In the genomic region with DNA sequence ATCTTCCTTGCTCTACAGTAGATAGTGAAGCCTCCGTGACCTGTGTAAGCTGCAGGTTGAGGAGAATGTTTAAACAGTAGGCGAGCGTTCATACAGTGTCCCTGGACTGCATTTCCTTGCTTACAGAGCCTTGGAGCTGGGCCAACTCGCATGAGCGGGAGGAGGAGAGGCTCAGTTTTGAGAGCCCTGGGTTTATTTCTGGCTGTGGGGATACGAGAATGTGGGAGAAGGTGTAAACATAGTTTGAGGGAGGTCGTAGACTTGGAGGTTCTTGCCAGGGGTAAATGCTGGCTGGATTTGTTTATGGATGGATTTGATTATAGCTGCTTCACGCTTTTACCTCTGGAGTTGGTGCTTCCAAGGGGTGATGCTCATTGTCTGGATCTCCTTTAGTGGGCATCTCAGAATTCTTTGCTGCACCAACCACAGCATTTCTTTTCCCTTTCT, we compare ENCODE assay signal across 9 cellular contexts. TPM values are rescaled to one million over a fixed set of nuclear protein-coding genes. Genes with fewer than 3 reads are reported as not detected.
DNase-seq lines count a peak whose midpoint lies in the region; ATAC-seq and TF ChIP-seq lines count a peak whose summit lies in the region.
"Had no signal": no experiment of that assay in that cellular context is flagged by ENCODE, and none has a peak within 500 bp of the region (broad histone marks: within the 10 kb centered on the region; RNA-seq: fewer than 3 reads in every experiment).

No MANE protein-coding gene starts in this region.

- H3K27me3 ChIP-seq in lung (ENCODE audit: control insufficient read depth, insufficient read depth) = no peaks in the 10 kb centered on the region
- no peaks in the 10 kb centered on the region for H3K27me3 ChIP-seq in uterus

- intact Hi-C loops in uterus (cut with DNase I; ENCODE audit: low total_unique reads) = no loop called here

- H3K4me3 ChIP-seq in lung = no peak overlapping the region
- no peak overlapping the region for H3K4me3 ChIP-seq in uterus

- WGBS in lung, 2 donors = 24 to 25% methylated on average over 8 of the region's 8 CpGs

- TF ChIP-seq POLR2A in uterus (IDR thresholded peaks at IDR 0.05) = no peak

- H3K36me3 ChIP-seq in lung (ENCODE audit: control insufficient read depth in 2 of 2, insufficient read depth in 2 of 2, low read length in 2 of 2) = peaks cover 3 to 6% of the 10 kb centered on the region in 2 donors
- no peaks in the 10 kb centered on the region for H3K36me3 ChIP-seq in uterus

- H3K4me1 ChIP-seq in lung (ENCODE audit: control insufficient read depth in 2 of 2, insufficient read depth in 2 of 2, low read length in 2 of 2) = peaks cover 22 to 43% of the 10 kb centered on the region in 2 donors
- peaks cover 3 to 16% of the 10 kb centered on the region in 2 donors for H3K4me1 ChIP-seq in uterus

- peaks cover 0 to 3% of the 10 kb centered on the region in 2 donors for H3K9me3 ChIP-seq in lung (ENCODE audit: control insufficient read depth in 2 of 2, insufficient read depth in 1 of 2, low read length in 1 of 2)
- H3K9me3 ChIP-seq in uterus = no peaks in the 10 kb centered on the region

- TF ChIP-seq CTCF in lung (IDR thresholded peaks at IDR 0.05; ENCODE audit: control extremely low read depth, extremely low read depth) (no peak), uterus (IDR thresholded peaks at IDR 0.05) (no peak)

- ATAC-seq in lung (ENCODE audit: insufficient read depth, low FRiP score) (no peak), GM18858 (IDR thresholded peaks at IDR 0.05; ENCODE audit: unreplicated experiment) (no peak)

- DNase-seq in NCI-H345 (lab: John Stamatoyannopoulos, UW) (peak; percentile 51), NCI-H345 treated with DMSO at 0.1 percent for 48 hours (lab: John Stamatoyannopoulos, UW; ENCODE audit: unreplicated experiment) (no peak), cerebellum (ENCODE audit: low spot score) (peak; percentile 72), lung (ENCODE audit: low spot score) (peak; percentile 64), uterus (peak; percentile 72 to 79), SKM-1 treated with dmso at 0.1 percent for 144 hours (lab: John Stamatoyannopoulos, UW; ENCODE audit: unreplicated experiment) (no peak), NCI-H1930 (lab: John Stamatoyannopoulos, UW) (no peak)
- DNase-seq: naive B cell had no signal

- H3K27ac ChIP-seq in lung (ENCODE audit: low read depth in 1 of 2, low read length in 1 of 2) = peak overlapping the region in 1 of 2 donors; percentile 63
- H3K27ac ChIP-seq in uterus = peak overlapping the region in 1 of 2 donors; percentile 23

RNA-seq across cellular contexts. Expression of a gene that starts 20.8 kb away (rescaled TPM):
- total RNA-seq in cerebellum = 47.9 TPM
- total RNA-seq in lung = 100 to 1,000 TPM in 1 of 2 donors, 10 to 100 TPM in 1; 76.1 to 119 TPM
- polyA plus RNA-seq in lung = 10 to 100 TPM; 24.3 to 40.8 TPM
- 100 to 1,000 TPM in 1 of 4 donors, 10 to 100 TPM in 3; 51.2 to 168 (median 66.6) TPM for total RNA-seq in uterus

Comparison
In these comparisons a context has a peak if more than half of its experiments do, and no peak if none do; other contexts are left out.
1. DNase-seq: peak in NCI-H345 (single experiment), cerebellum (single experiment), lung (single experiment) and uterus (2 of 2); none in NCI-H345 treated with DMSO at 0.1 percent for 48 hours (single experiment), SKM-1 treated with dmso at 0.1 percent for 144 hours (single experiment) and NCI-H1930 (0 of 2).